ENCODE assay signal across 12 cellular contexts in the genomic region with DNA sequence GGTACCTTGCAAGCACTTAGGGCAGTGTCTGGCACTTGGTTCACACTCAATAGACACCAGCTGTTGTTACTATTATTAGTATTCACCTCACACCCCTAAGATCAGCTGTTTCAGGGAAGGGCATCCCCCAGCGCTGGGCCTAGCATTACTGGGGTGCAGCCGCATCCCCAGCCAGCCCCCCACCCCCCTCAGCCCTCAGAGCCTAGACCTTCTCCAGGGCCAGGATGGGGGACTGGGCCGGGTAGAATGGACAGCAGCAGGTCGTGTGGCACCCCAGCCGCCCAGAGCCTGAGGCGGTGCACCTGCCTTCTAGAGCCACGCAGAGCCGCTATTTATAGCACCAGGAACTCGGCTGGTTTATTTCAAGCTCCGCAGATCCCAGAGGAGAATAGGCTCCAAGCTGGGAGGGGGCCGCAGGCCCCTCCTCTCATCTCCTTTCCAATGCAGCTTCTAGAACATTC.
A peak's percentile ranks its signal among the peaks of the same experiment; 100 is the strongest.
DNase-seq lines count a peak whose midpoint lies in the region; ATAC-seq and FAIRE-seq lines count a peak whose summit lies in the region.
"Had no signal": no experiment of that assay in that cellular context is flagged by ENCODE, and none has a peak within 500 bp of the region (broad histone marks: within the 10 kb centered on the region; RNA-seq: fewer than 3 reads in every experiment).

No MANE protein-coding gene starts in this region.

- intact Hi-C loops in left cardiac atrium (cut with DNase I) = no loop called here

- DNase-seq in NCI-H2171 treated with DMSO at 0.1 percent for 48 hours (lab: John Stamatoyannopoulos, UW) (peak; percentile 35), NCI-H2171 (lab: John Stamatoyannopoulos, UW) (no peak), NCI-H774 (lab: John Stamatoyannopoulos, UW) (peak; percentile 59), left cardiac atrium (no peak), urothelium cell line (ENCODE audit: low spot score) (no peak), NAMALWA (ENCODE audit: low spot score) (no peak)
- DNase-seq in stimulated activated naive CD4-positive, alpha-beta T cell (lab: John Stamatoyannopoulos, UW) = no peak
- no peak for DNase-seq in activated CD4-positive, alpha-beta T cell treated with anti-CD3 and anti-CD28 coated beads, Interleukin-2, amount 50 U/mL, for 4 hours
- DNase-seq: activated CD8-positive, alpha-beta T cell treated with anti-CD3 and anti-CD28 coated beads, Interleukin-2, amount 10 ng/mL, durations not matched to agents 7 days and 5 days; DMS79 treated with DMSO at 0.1 percent for 48 hours; MV-4-11; small intestine had no signal

- FAIRE-seq in urothelium cell line (lab: Jason Lieb, UNC) = no peak
- FAIRE-seq: small intestine had no signal

- ATAC-seq in left cardiac atrium = peak; percentile 64 to 85
- ATAC-seq: activated CD8-positive, alpha-beta T cell treated with anti-CD3 and anti-CD28 coated beads, Interleukin-2, amount 10 ng/mL, durations not matched to agents 7 days and 5 days had no signal

Comparison
In these comparisons a context has a peak if more than half of its experiments do, and no peak if none do; other contexts are left out.
1. DNase-seq: peak in NCI-H2171 treated with DMSO at 0.1 percent for 48 hours (single experiment) and NCI-H774 (single experiment); none in NCI-H2171 (single experiment), left cardiac atrium (single experiment), urothelium cell line (single experiment), NAMALWA (single experiment), stimulated activated naive CD4-positive, alpha-beta T cell (0 of 6) and activated CD4-positive, alpha-beta T cell treated with anti-CD3 and anti-CD28 coated beads, Interleukin-2, amount 50 U/mL, for 4 hours (0 of 2).